Comparison of ENCODE assay signal across 1 cellular context in genomic region chr1:52056110-52056936, GRCh38.
TF ChIP-seq lines count a peak whose summit lies in the region.

Gene BTF3L4 (plus strand): TSS chr1:52056295. CDS start chr1:52059848, 3,553 bp downstream.

TF ChIP-seq in HEK293, 187 proteins besides CTCF, POLR2A, EP300 and RAD21 (continued from another document):
- TF ChIP-seq ZNF398 (tag by site-specific recombination; IDR thresholded peaks at IDR 0.05), result 0 out of 2 replicates have a peak, but pooled peaks have one; percentile 46
- no peak for TF ChIP-seq ZNF747 (tag by site-specific recombination; IDR thresholded peaks at IDR 0.05)
- TF ChIP-seq TRIM28 (IDR thresholded peaks at IDR 0.05; ENCODE audit: borderline replicate concordance, low read length), result peak; percentile 45; the same call in 1 of the 2 replicates
- TF ChIP-seq PRDM6 (tag by site-specific recombination; IDR thresholded peaks at IDR 0.05), result no peak
- TF ChIP-seq SP2 (tag by site-specific recombination; IDR thresholded peaks at IDR 0.05), result peak; percentile 90
- no peak for TF ChIP-seq ZNF148 (tag by site-specific recombination; IDR thresholded peaks at IDR 0.05; ENCODE audit: borderline replicate concordance)
- TF ChIP-seq SCRT1 (tag by site-specific recombination; IDR thresholded peaks at IDR 0.05; ENCODE audit: borderline replicate concordance), result peak; percentile 89
- TF ChIP-seq YY2 (tag by site-specific recombination; IDR thresholded peaks at IDR 0.05), result peak; percentile 48; the same call in 1 of the 2 replicates
- TF ChIP-seq ZFP41 (tag by site-specific recombination; IDR thresholded peaks at IDR 0.05; ENCODE audit: borderline replicate concordance), result no peak
- TF ChIP-seq REST (tag by site-specific recombination; IDR thresholded peaks at IDR 0.05), result 0 out of 2 replicates have a peak, but pooled peaks have one; percentile 22
- TF ChIP-seq SCRT2 (tag by site-specific recombination; IDR thresholded peaks at IDR 0.05), result peak; percentile 98
- TF ChIP-seq ZNF146 (tag by site-specific recombination; IDR thresholded peaks at IDR 0.05), result no peak
- peak; percentile 90 for TF ChIP-seq ZEB2 (tag by site-specific recombination; IDR thresholded peaks at IDR 0.05)
- peak; percentile 48; the same call in 1 of the 2 replicates for TF ChIP-seq ZNF843 (tag by site-specific recombination; IDR thresholded peaks at IDR 0.05)
- TF ChIP-seq ZFP69B (tag by site-specific recombination; IDR thresholded peaks at IDR 0.05), result no peak
- 0 out of 2 replicates have a peak, but pooled peaks have one; percentile 31 for TF ChIP-seq PBX3 (CRISPR knock-in tag; IDR thresholded peaks at IDR 0.05)
- 0 out of 2 replicates have a peak, but pooled peaks have one; percentile 73 for TF ChIP-seq ZSCAN5A (tag by site-specific recombination; IDR thresholded peaks at IDR 0.05)
- TF ChIP-seq ZBTB11 (tag by site-specific recombination; conservative IDR thresholded peaks at IDR 0.05; ENCODE audit: low read depth), result peak; percentile 72
- no peak for TF ChIP-seq ZNF555 (tag by site-specific recombination; conservative IDR thresholded peaks at IDR 0.05)
- TF ChIP-seq ZNF391 (tag by site-specific recombination; IDR thresholded peaks at IDR 0.05; ENCODE audit: borderline replicate concordance, low read depth), result peak; percentile 48; the same call in 1 of the 2 replicates
- TF ChIP-seq KLF17 (tag by site-specific recombination; IDR thresholded peaks at IDR 0.05), result peak; percentile 49
- no peak for TF ChIP-seq ZNF157 (tag by site-specific recombination; IDR thresholded peaks at IDR 0.05)
- TF ChIP-seq MEIS1 (CRISPR knock-in tag; IDR thresholded peaks at IDR 0.05; ENCODE audit: borderline replicate concordance), result no peak
- peak; percentile 65; the same call in 1 of the 2 replicates for TF ChIP-seq REPIN1 (tag by site-specific recombination; IDR thresholded peaks at IDR 0.05; ENCODE audit: low read depth)
- TF ChIP-seq ZNF175 (tag by site-specific recombination; IDR thresholded peaks at IDR 0.05), result no peak
- no peak for TF ChIP-seq TCF7L2 (IDR thresholded peaks at IDR 0.05; ENCODE audit: borderline replicate concordance, low read depth, low read length)
- TF ChIP-seq ZBTB20 (tag by site-specific recombination; IDR thresholded peaks at IDR 0.05), result no peak
- peak; percentile 92 for TF ChIP-seq SP3 (tag by site-specific recombination; IDR thresholded peaks at IDR 0.05)
- TF ChIP-seq GLIS1 (tag by site-specific recombination; IDR thresholded peaks at IDR 0.05), result peak; percentile 97
- TF ChIP-seq YY1 (tag by site-specific recombination; IDR thresholded peaks at IDR 0.05), result peak; percentile 84
- no peak for TF ChIP-seq ZBTB1 (tag by site-specific recombination; IDR thresholded peaks at IDR 0.05)
- TF ChIP-seq ZNF449 (tag by site-specific recombination; IDR thresholded peaks at IDR 0.05), result no peak
- peak; percentile 70; the same call in 1 of the 2 replicates for TF ChIP-seq ZNF335 (tag by site-specific recombination; conservative IDR thresholded peaks at IDR 0.05)
- TF ChIP-seq BCL6B (tag by site-specific recombination; IDR thresholded peaks at IDR 0.05), result no peak
- no peak for TF ChIP-seq ZNF223 (tag by site-specific recombination; IDR thresholded peaks at IDR 0.05)
- no peak for TF ChIP-seq ZNF548 (tag by site-specific recombination; IDR thresholded peaks at IDR 0.05)
- 0 out of 2 replicates have a peak, but pooled peaks have one; percentile 45 for TF ChIP-seq ZFP37 (tag by site-specific recombination; IDR thresholded peaks at IDR 0.05)
- peak; percentile 60 for TF ChIP-seq KLF9 (tag by site-specific recombination; IDR thresholded peaks at IDR 0.05; ENCODE audit: low read depth)
TF ChIP-seq in HEK293: peak in this region for 49.
